15 cellular contexts compared by ENCODE assay signal in the genomic region with DNA sequence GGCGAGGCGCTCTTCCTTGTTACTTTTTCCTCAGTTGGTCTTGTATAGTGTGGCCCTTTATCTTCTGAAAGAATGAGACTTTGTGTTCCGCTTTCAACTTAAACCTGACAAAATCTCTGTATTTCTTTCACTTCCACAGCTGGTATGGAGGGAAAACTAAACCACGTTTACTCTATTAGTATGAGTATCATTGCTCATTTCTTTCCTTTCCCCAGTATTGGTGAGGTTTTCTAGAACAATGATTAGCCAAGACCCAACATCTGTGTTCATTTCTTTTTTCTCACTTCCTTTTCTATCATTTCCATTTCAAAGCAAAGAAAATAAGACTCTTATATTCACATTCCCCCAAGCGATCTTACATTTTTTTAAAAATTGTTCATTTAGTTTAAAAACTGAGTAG.
DNase-seq lines count a peak whose midpoint lies in the region; ATAC-seq and TF ChIP-seq lines count a peak whose summit lies in the region.
"Had no signal": no experiment of that assay in that cellular context is flagged by ENCODE, and none has a peak within 500 bp of the region (broad histone marks: within the 10 kb centered on the region; RNA-seq: fewer than 3 reads in every experiment).

No MANE protein-coding gene starts in this region.

- H3K4me1 Mint-ChIP-seq in activated T-helper 1 cell treated with anti-CD3 and anti-CD28 coated beads, Interleukin-12 subunit alpha, Interleukin-12 subunit beta, Interleukin-2, Interleukin-4 antibody, amounts not matched to agents 30 ng/mL and 10 ng/mL and 1 ng/mL, durations not matched to agents 14 hours and 24 hours and 36 hours (ENCODE audit: low read depth), result no peaks in the 10 kb centered on the region
- no peaks in the 10 kb centered on the region for H3K4me1 Mint-ChIP-seq in immature natural killer cell

- H3K27me3 Mint-ChIP-seq in activated T-helper 1 cell treated with anti-CD3 and anti-CD28 coated beads, Interleukin-12 subunit alpha, Interleukin-12 subunit beta, Interleukin-2, Interleukin-4 antibody, amounts not matched to agents 30 ng/mL and 10 ng/mL and 1 ng/mL, durations not matched to agents 14 hours and 24 hours and 36 hours (ENCODE audit: insufficient read depth), result peaks cover 7% of the 10 kb centered on the region
- H3K27me3 Mint-ChIP-seq in immature natural killer cell (ENCODE audit: low read depth in 3 of 3), result peaks cover 5 to 11% (median 6%) of the 10 kb centered on the region in 3 donors

- H3K27ac Mint-ChIP-seq in activated T-helper 1 cell treated with anti-CD3 and anti-CD28 coated beads, Interleukin-12 subunit alpha, Interleukin-12 subunit beta, Interleukin-2, Interleukin-4 antibody, amounts not matched to agents 30 ng/mL and 10 ng/mL and 1 ng/mL, durations not matched to agents 14 hours and 24 hours and 36 hours, result no peak overlapping the region
- no peak overlapping the region for H3K27ac Mint-ChIP-seq in immature natural killer cell
- H3K27ac Mint-ChIP-seq: activated T-cell treated with anti-CD3 and anti-CD28 coated beads, Interleukin-2, amount 50 U/mL, for 72 hours had no signal

- no peaks in the 10 kb centered on the region for H3K9me3 Mint-ChIP-seq in activated T-helper 1 cell treated with anti-CD3 and anti-CD28 coated beads, Interleukin-12 subunit alpha, Interleukin-12 subunit beta, Interleukin-2, Interleukin-4 antibody, amounts not matched to agents 30 ng/mL and 10 ng/mL and 1 ng/mL, durations not matched to agents 14 hours and 24 hours and 36 hours
- H3K9me3 Mint-ChIP-seq in immature natural killer cell, result no peaks in the 10 kb centered on the region
- H3K9me3 Mint-ChIP-seq: activated T-cell treated with anti-CD3 and anti-CD28 coated beads, Interleukin-2, amount 50 U/mL, for 72 hours had no signal

- H3K4me3 Mint-ChIP-seq in activated T-helper 1 cell treated with anti-CD3 and anti-CD28 coated beads, Interleukin-12 subunit alpha, Interleukin-12 subunit beta, Interleukin-2, Interleukin-4 antibody, amounts not matched to agents 30 ng/mL and 10 ng/mL and 1 ng/mL, durations not matched to agents 14 hours and 24 hours and 36 hours, result no peak overlapping the region
- H3K4me3 Mint-ChIP-seq in immature natural killer cell, result no peak overlapping the region
- H3K4me3 Mint-ChIP-seq: activated T-cell treated with anti-CD3 and anti-CD28 coated beads, Interleukin-2, amount 50 U/mL, for 72 hours had no signal

- ATAC-seq in GM18517 (IDR thresholded peaks at IDR 0.05; ENCODE audit: unreplicated experiment) (peak; percentile 97), HG02884 (IDR thresholded peaks at IDR 0.05; ENCODE audit: unreplicated experiment) (peak; percentile 84), HG03520 (IDR thresholded peaks at IDR 0.05; ENCODE audit: unreplicated experiment) (peak; percentile 91)
- ATAC-seq: activated T-cell treated with anti-CD3 and anti-CD28 coated beads, Interleukin-2, amount 50 U/mL, for 72 hours; Panc1 had no signal

- DNase-seq in GM20000 (ENCODE audit: low spot score) (peak; percentile 27), pons (ENCODE audit: low spot score) (no peak), NCI-H526 (lab: John Stamatoyannopoulos, UW) (no peak), immature natural killer cell (no peak)
- no peak for DNase-seq in activated T-helper 1 cell treated with anti-CD3 and anti-CD28 coated beads, Interleukin-12 subunit alpha, Interleukin-12 subunit beta, Interleukin-2, Interleukin-4 antibody, amounts not matched to agents 30 ng/mL and 10 ng/mL and 1 ng/mL, durations not matched to agents 14 hours and 24 hours and 36 hours (ENCODE audit: low spot score)
- DNase-seq: activated T-cell treated with anti-CD3 and anti-CD28 coated beads, Interleukin-2, amount 50 U/mL, for 72 hours; DMS153; effector CD4-positive, alpha-beta T cell; foreskin fibroblast; T-helper 1 cell; uterus had no signal

- intact Hi-C loops in activated T-helper 1 cell treated with anti-CD3 and anti-CD28 coated beads, Interleukin-12 subunit alpha, Interleukin-12 subunit beta, Interleukin-2, Interleukin-4 antibody, amounts not matched to agents 30 ng/mL and 10 ng/mL and 1 ng/mL, durations not matched to agents 14 hours and 24 hours and 36 hours (cut with micrococcal nuclease), result no loop called here

- TF ChIP-seq CTCF in GM20000 (IDR thresholded peaks at IDR 0.05; ENCODE audit: extremely low read depth, missing control alignments), result no peak

- H3K36me3 Mint-ChIP-seq in activated T-helper 1 cell treated with anti-CD3 and anti-CD28 coated beads, Interleukin-12 subunit alpha, Interleukin-12 subunit beta, Interleukin-2, Interleukin-4 antibody, amounts not matched to agents 30 ng/mL and 10 ng/mL and 1 ng/mL, durations not matched to agents 14 hours and 24 hours and 36 hours (ENCODE audit: low read depth), result no peaks in the 10 kb centered on the region
- H3K36me3 Mint-ChIP-seq in immature natural killer cell, result no peaks in the 10 kb centered on the region
